ENCODE assay signal across 8 cellular contexts in the genomic region with DNA sequence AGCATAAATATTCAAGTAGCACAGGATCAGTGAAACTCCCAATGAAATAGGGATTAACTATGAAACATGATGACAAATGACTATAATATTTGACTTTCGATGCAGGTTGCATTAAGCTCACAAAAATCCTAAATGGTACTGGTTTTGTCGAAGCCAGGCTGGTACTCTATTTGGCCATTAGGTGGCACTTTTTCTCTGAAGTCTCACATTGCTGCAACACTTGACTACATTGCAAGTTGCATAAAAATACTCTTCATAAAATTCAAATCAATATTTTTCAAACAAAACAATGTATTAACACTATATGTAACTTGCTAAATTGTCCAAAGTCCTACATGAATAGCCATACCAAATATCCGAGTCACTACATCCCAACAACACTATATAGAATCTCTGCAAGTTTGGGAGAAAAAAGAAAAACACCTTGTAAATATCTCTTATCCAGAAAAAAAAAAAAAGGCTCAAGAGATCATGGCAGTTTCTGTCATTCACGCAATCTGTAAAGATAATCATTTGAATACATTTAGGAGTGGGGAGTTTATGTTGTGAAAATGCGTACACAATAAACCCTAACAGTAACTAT. TPM values are rescaled to one million over a fixed set of nuclear protein-coding genes. Genes with fewer than 3 reads are reported as not detected.
DNase-seq lines count a peak whose midpoint lies in the region; ATAC-seq, FAIRE-seq and TF ChIP-seq lines count a peak whose summit lies in the region.

No MANE protein-coding gene starts in this region.

- FAIRE-seq in K562 (lab: Jason Lieb, UNC) = no peak

- H3K4me2 ChIP-seq in K562 (ENCODE audit: insufficient read depth, low read length) = no peak overlapping the region

- no TSS peak for BruUV-seq in K562 (replicated peaks; lab: Mats Ljungman, UMichigan)

- DNase-seq in ELR (ENCODE audit: low read depth) = peak; percentile 71
- peak; percentile 60 for DNase-seq in HCEC 1CT
- peak; percentile 2 for DNase-seq in NCI-H446 treated with DMSO at 0.1 percent for 48 hours (lab: John Stamatoyannopoulos, UW)
- DNase-seq in K562 (ENCODE audit: extremely low read depth in 1 of 4, low spot score in 3 of 4) = peak in 3 of 4 experiments; percentile 12 to 29 (median 16)
- DNase-seq in iPS-NIHi7 (ENCODE audit: extremely low spot score) = peak; percentile 26
- DNase-seq in superior temporal gyrus (ENCODE audit: extremely low spot score) = peak; percentile 88
- DNase-seq in stimulated activated CD4-positive, alpha-beta T cell treated with anti-CD3 and anti-CD28 coated beads, Interleukin-4, amount 100 ng/mL, for 1 hour = no peak

- no peak overlapping the region for H2AFZ ChIP-seq in K562 (ENCODE audit: low read depth, low read length)

- in situ Hi-C loops in K562 (cut with MboI) = loop anchor here (10.0 kb wide), 1 partner anchor 249 kb away; no protein-coding TSS in a partner anchor

- no peak for TF ChIP-seq POLR2A in K562 (conservative IDR thresholded peaks at IDR 0.05)

- no peaks in the 10 kb centered on the region for H3K79me2 ChIP-seq in K562 (ENCODE audit: control insufficient read depth, insufficient read depth, low read length)

- peak; percentile 76 to 77 for TF ChIP-seq RAD21 in K562 (CRISPR knock-in tag; conservative IDR thresholded peaks at IDR 0.05 in 1 of 2, IDR thresholded peaks at IDR 0.05 in 1 of 2)

- 42% methylated on average over 5 of the region's 5 CpGs for WGBS in K562 (ENCODE audit: insufficient coverage, low coverage, missing lambda C conversion rate)

- intact Hi-C loops in K562 (cut with micrococcal nuclease) = loop anchor here (1.0 kb wide), 2 partner anchors 238 to 254 kb away; no protein-coding TSS in a partner anchor

- POLR2A ChIA-PET in K562 (lab: Yijun Ruan, JAX) = no interaction called here

- no peaks in the 10 kb centered on the region for H3K9me1 ChIP-seq in K562 (ENCODE audit: control insufficient read depth, insufficient read depth, low read length)

- H3K4me3 ChIP-seq in K562 = no peak overlapping the region

- no peak overlapping the region for H3K9ac ChIP-seq in K562 (ENCODE audit: insufficient read depth in 1 of 2, low read depth in 2 of 2, low read length in 2 of 2)

- ATAC-seq in K562 (peak; percentile 72), HG03196 (IDR thresholded peaks at IDR 0.05; ENCODE audit: unreplicated experiment) (no peak)

- H3K36me3 ChIP-seq in K562 (ENCODE audit: control insufficient read depth, insufficient read depth, low read length) = peaks cover 83% of the 10 kb centered on the region; the same call in 2 of the 3 replicates

- H3K27ac ChIP-seq in K562 (ENCODE audit: extremely low read depth, low read depth, low read length) = no peak overlapping the region

- CTCF ChIA-PET in K562 (lab: Yijun Ruan, JAX; ENCODE audit: low intra/inter-chr PET ratio) = interaction anchor here (0.7 to 1.9 kb wide), 5 partner anchors 236 to 1422 kb away, joined by 3 to 17 read pairs (median 5); no protein-coding TSS in a partner anchor

- no peaks in the 10 kb centered on the region for H3K9me3 ChIP-seq in K562 (replicated peaks; ENCODE audit: control insufficient read depth, insufficient read depth, low read depth, low read length)

- peak; percentile 50 to 66 (median 51); a peak in 5 of 6 replicates for TF ChIP-seq CTCF in K562 (IDR thresholded peaks at IDR 0.05 in 2 of 3, conservative IDR thresholded peaks at IDR 0.05 in 1 of 3; ENCODE audit: insufficient read depth in 2 of 3, low read depth in 1 of 3, low read length in 3 of 3)

- no peaks in the 10 kb centered on the region for H3K27me3 ChIP-seq in K562 (ENCODE audit: control insufficient read depth in 2 of 2, insufficient read depth in 2 of 2, low read length in 2 of 2)

- H3K4me1 ChIP-seq in K562 (replicated peaks in 1 of 2; ENCODE audit: control insufficient read depth in 2 of 2, insufficient read depth in 2 of 2, low read length in 2 of 2) = no peaks in the 10 kb centered on the region

- no peak for TF ChIP-seq EP300 in K562 (IDR thresholded peaks at IDR 0.05; ENCODE audit: low read length)

- no peaks in the 10 kb centered on the region for H4K20me1 ChIP-seq in K562 (replicated peaks; ENCODE audit: control insufficient read depth, insufficient read depth, low read length)

TF ChIP-seq in K562, 482 proteins besides CTCF, POLR2A, EP300 and RAD21:
- TF ChIP-seq SMC3 (conservative IDR thresholded peaks at IDR 0.05; ENCODE audit: insufficient read depth, low read depth, low read length) (peak; percentile 39; the same call in 1 of the 2 replicates), NR2C1 (IDR thresholded peaks at IDR 0.05) (no peak), NR2C1 (tag; IDR thresholded peaks at IDR 0.05) (no peak), IRF1 (CRISPR knock-in tag; IDR thresholded peaks at IDR 0.05; ENCODE audit: borderline replicate concordance) (no peak), DEAF1 (CRISPR knock-in tag; IDR thresholded peaks at IDR 0.05) (peak; percentile 28; the same call in 1 of the 2 replicates), RAD51 (IDR thresholded peaks at IDR 0.05; ENCODE audit: borderline replicate concordance, low read depth) (no peak)
- TF ChIP-seq, protein P1, sequence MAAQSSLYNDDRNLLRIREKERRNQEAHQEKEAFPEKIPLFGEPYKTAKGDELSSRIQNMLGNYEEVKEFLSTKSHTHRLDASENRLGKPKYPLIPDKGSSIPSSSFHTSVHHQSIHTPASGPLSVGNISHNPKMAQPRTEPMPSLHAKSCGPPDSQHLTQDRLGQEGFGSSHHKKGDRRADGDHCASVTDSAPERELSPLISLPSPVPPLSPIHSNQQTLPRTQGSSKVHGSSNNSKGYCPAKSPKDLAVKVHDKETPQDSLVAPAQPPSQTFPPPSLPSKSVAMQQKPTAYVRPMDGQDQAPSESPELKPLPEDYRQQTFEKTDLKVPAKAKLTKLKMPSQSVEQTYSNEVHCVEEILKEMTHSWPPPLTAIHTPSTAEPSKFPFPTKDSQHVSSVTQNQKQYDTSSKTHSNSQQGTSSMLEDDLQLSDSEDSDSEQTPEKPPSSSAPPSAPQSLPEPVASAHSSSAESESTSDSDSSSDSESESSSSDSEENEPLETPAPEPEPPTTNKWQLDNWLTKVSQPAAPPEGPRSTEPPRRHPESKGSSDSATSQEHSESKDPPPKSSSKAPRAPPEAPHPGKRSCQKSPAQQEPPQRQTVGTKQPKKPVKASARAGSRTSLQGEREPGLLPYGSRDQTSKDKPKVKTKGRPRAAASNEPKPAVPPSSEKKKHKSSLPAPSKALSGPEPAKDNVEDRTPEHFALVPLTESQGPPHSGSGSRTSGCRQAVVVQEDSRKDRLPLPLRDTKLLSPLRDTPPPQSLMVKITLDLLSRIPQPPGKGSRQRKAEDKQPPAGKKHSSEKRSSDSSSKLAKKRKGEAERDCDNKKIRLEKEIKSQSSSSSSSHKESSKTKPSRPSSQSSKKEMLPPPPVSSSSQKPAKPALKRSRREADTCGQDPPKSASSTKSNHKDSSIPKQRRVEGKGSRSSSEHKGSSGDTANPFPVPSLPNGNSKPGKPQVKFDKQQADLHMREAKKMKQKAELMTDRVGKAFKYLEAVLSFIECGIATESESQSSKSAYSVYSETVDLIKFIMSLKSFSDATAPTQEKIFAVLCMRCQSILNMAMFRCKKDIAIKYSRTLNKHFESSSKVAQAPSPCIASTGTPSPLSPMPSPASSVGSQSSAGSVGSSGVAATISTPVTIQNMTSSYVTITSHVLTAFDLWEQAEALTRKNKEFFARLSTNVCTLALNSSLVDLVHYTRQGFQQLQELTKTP (IDR thresholded peaks at IDR 0.05; ENCODE audit: low read depth in 1 of 2, partially characterized antibody in 2 of 2) = no peak

RNA-seq across cellular contexts. Expression of gene RTTN, which starts 9.5 kb away (rescaled TPM):
- 63.5 and 131 TPM in 2 replicates for total RNA-seq in K562 (2011; cell fraction: chromatin; rRNA removed; ENCODE audit: low replicate concordance)
- 33.2 and 42.5 TPM in 2 replicates for total RNA-seq in K562 (2011; cell fraction: nucleolus; rRNA removed)
- total RNA-seq in K562 (2011; cell fraction: nucleoplasm; rRNA removed) = 71.2 and 83.2 TPM in 2 replicates
- total RNA-seq in K562 (2014; rRNA removed) (9.3 and 11.4 TPM in 2 replicates), K562 (2014; rRNA removed; fragmentation: Illumina TruSeq; extraction: Trizol) (17.2 and 18.3 TPM in 2 replicates), K562 (2015; rRNA removed; fragmentation: Illumina TruSeq; extraction: Trizol) (16.2 and 17.1 TPM in 2 replicates), K562 (2021) (10.7 and 11.1 TPM in 2 replicates)
- polyA plus RNA-seq in K562 (2011; rRNA removed) (10.1 and 10.6 TPM in 2 replicates), K562 (2014; fragmentation: Illumina TruSeq; extraction: Trizol) (5.6 and 7.3 TPM in 2 replicates), K562 (2014; fragmentation: Nextera tagmentation; extraction: Ambion mirVana) (1 to 10 TPM; 3.1 to 4.9 TPM), K562 (2014; rRNA removed) (6.8 and 7.1 TPM in 2 replicates)
- polyA plus RNA-seq in K562 (2011; cell fraction: cytosol; rRNA removed) = 2.5 and 5.2 TPM in 2 replicates
- 19.3 and 25.3 TPM in 2 replicates for polyA plus RNA-seq in K562 (2011; cell fraction: nucleus; rRNA removed)
- 4.1 and 5.6 TPM in 2 replicates for polyA plus RNA-seq in K562 (2012)
- polyA minus RNA-seq in K562 (2011; rRNA and poly(A)+ RNA removed) = 55.9 and 58.4 TPM in 2 replicates
- 9.1 and 10.1 TPM in 2 replicates for polyA minus RNA-seq in K562 (2011; cell fraction: cytosol; rRNA and poly(A)+ RNA removed)
- 70.5 and 114 TPM in 2 replicates for polyA minus RNA-seq in K562 (2011; cell fraction: nucleus; rRNA and poly(A)+ RNA removed)
